12 cellular contexts compared by ENCODE assay signal in genomic region chrX:9278475-9279270, GRCh38.
DNase-seq lines count a peak whose midpoint lies in the region; ATAC-seq and FAIRE-seq lines count a peak whose summit lies in the region.
"Had no signal": no experiment of that assay in that cellular context is flagged by ENCODE, and none has a peak within 500 bp of the region (broad histone marks: within the 10 kb centered on the region; RNA-seq: fewer than 3 reads in every experiment).

No MANE protein-coding gene starts in this region.

- no peak overlapping the region for H3K4me3 ChIP-seq in small intestine (ENCODE audit: low read depth in 1 of 2, low read length in 2 of 2)
- H3K4me3 ChIP-seq: skin epidermis had no signal

- H3K27me3 ChIP-seq in small intestine (ENCODE audit: control insufficient read depth in 2 of 2, insufficient read depth in 2 of 2, low read length in 2 of 2): no peaks in the 10 kb centered on the region

- H3K9me3 ChIP-seq in KOPT-K1 (ENCODE audit: insufficient read depth, low read length, poor library complexity, severe bottlenecking): no peaks in the 10 kb centered on the region
- no peaks in the 10 kb centered on the region for H3K9me3 ChIP-seq in small intestine (ENCODE audit: control insufficient read depth, low read depth)

- H3K36me3 ChIP-seq in KOPT-K1 (ENCODE audit: insufficient read depth, low read length) (no peaks in the 10 kb centered on the region), small intestine (ENCODE audit: control insufficient read depth in 2 of 2, insufficient read depth in 2 of 2, low read length in 2 of 2) (no peaks in the 10 kb centered on the region)

- 75 to 81% (median 81%) methylated on average over 7 of the region's 7 CpGs for WGBS in small intestine, 3 donors

- no peak overlapping the region for H3K4me3 Mint-ChIP-seq in activated CD4-positive, alpha-beta T cell treated with anti-CD3 and anti-CD28 coated beads for 36 hours
- H3K4me3 Mint-ChIP-seq in effector memory CD8-positive, alpha-beta T cell: peak overlapping the region; percentile 33 to 64

- intact Hi-C loops in activated CD4-positive, alpha-beta T cell treated with anti-CD3 and anti-CD28 coated beads for 36 hours (cut with DNase I, micrococcal nuclease): no loop called here

- no peaks in the 10 kb centered on the region for H3K4me1 ChIP-seq in small intestine (ENCODE audit: control insufficient read depth in 2 of 2, insufficient read depth in 1 of 2, low read depth in 1 of 2, low read length in 1 of 2)

- H3K9me3 Mint-ChIP-seq in activated CD4-positive, alpha-beta T cell treated with anti-CD3 and anti-CD28 coated beads for 36 hours (ENCODE audit: low read depth): no peaks in the 10 kb centered on the region
- no peaks in the 10 kb centered on the region for H3K9me3 Mint-ChIP-seq in effector memory CD8-positive, alpha-beta T cell

- CTCF ChIA-PET in activated CD4-positive, alpha-beta T cell treated with anti-CD3 and anti-CD28 coated beads for 36 hours (lab: Charles Lee): interaction anchor here (0.6 kb wide), 1 partner anchor 464 kb away, joined by 3 read pairs; no protein-coding TSS in a partner anchor

- no peak for DNase-seq in activated CD4-positive, alpha-beta T cell treated with anti-CD3 and anti-CD28 coated beads for 36 hours
- DNase-seq in activated CD4-positive, alpha-beta T cell treated with anti-CD3 and anti-CD28 coated beads for 48 hours: no peak
- no peak for DNase-seq in effector memory CD8-positive, alpha-beta T cell
- DNase-seq in small intestine: no peak
- DNase-seq in NCI-H2029 treated with DMSO at 0.1 percent for 48 hours (lab: John Stamatoyannopoulos, UW): no peak
- no peak for DNase-seq in NCI-H2107 treated with DMSO at 0.1 percent for 48 hours (lab: John Stamatoyannopoulos, UW; ENCODE audit: unreplicated experiment)
- DNase-seq in NCI-H510A (lab: John Stamatoyannopoulos, UW): no peak
- DNase-seq: amniotic stem cell, left ventricle myocardium superior had no signal

- peaks cover 15% of the 10 kb centered on the region for H3K4me1 Mint-ChIP-seq in activated CD4-positive, alpha-beta T cell treated with anti-CD3 and anti-CD28 coated beads for 36 hours
- H3K4me1 Mint-ChIP-seq in effector memory CD8-positive, alpha-beta T cell (ENCODE audit: low read depth in 2 of 2): peaks cover 7 to 10% of the 10 kb centered on the region in 2 donors

- no peak for FAIRE-seq in small intestine (lab: Jason Lieb, UNC)

- POLR2A ChIA-PET in activated CD4-positive, alpha-beta T cell treated with anti-CD3 and anti-CD28 coated beads for 36 hours (lab: Charles Lee): no interaction called here

- no peaks in the 10 kb centered on the region for H3K36me3 Mint-ChIP-seq in activated CD4-positive, alpha-beta T cell treated with anti-CD3 and anti-CD28 coated beads for 36 hours (ENCODE audit: low read depth)
- H3K36me3 Mint-ChIP-seq in effector memory CD8-positive, alpha-beta T cell (ENCODE audit: insufficient read depth): peaks cover 6% of the 10 kb centered on the region

- ATAC-seq in activated CD4-positive, alpha-beta T cell treated with anti-CD3 and anti-CD28 coated beads for 36 hours: no peak
- ATAC-seq in effector memory CD8-positive, alpha-beta T cell (replicated peaks): no peak
- ATAC-seq: left ventricle myocardium superior had no signal

- H3K27ac Mint-ChIP-seq in activated CD4-positive, alpha-beta T cell treated with anti-CD3 and anti-CD28 coated beads for 36 hours: peak overlapping the region; percentile 17
- peak overlapping the region; percentile 82 for H3K27ac Mint-ChIP-seq in effector memory CD8-positive, alpha-beta T cell

- H3K27ac ChIP-seq in KOPT-K1 (ENCODE audit: low read depth, low read length, poor library complexity, severe bottlenecking) (peak overlapping the region; percentile 13), small intestine (ENCODE audit: low read depth in 1 of 2, low read length in 1 of 2) (peak overlapping the region; percentile 28 to 70)
- H3K27ac ChIP-seq: VCaP had no signal

- no peaks in the 10 kb centered on the region for H3K27me3 Mint-ChIP-seq in activated CD4-positive, alpha-beta T cell treated with anti-CD3 and anti-CD28 coated beads for 36 hours
- no peaks in the 10 kb centered on the region for H3K27me3 Mint-ChIP-seq in effector memory CD8-positive, alpha-beta T cell
